ENCODE assay signal across 16 cellular contexts in genomic region chr1:63904826-63905225, GRCh38.
A peak's percentile ranks its signal among the peaks of the same experiment; 100 is the strongest.
DNase-seq lines count a peak whose midpoint lies in the region; ATAC-seq and TF ChIP-seq lines count a peak whose summit lies in the region.
"Had no signal": no experiment of that assay in that cellular context is flagged by ENCODE, and none has a peak within 500 bp of the region (broad histone marks: within the 10 kb centered on the region; RNA-seq: fewer than 3 reads in every experiment).

No MANE protein-coding gene starts in this region.

- H2AFZ ChIP-seq in HCT116 (ENCODE audit: low read depth, low read length, poor library complexity, severe bottlenecking) = no peak overlapping the region

- H3K36me3 ChIP-seq in HCT116 (ENCODE audit: control insufficient read depth in 1 of 2, insufficient read depth in 2 of 2, low read length in 2 of 2) (no peaks in the 10 kb centered on the region), upper lobe of left lung (no peaks in the 10 kb centered on the region)

- no peaks in the 10 kb centered on the region for H3K9me3 Mint-ChIP-seq in mesothelial cell of epicardium
- H3K9me3 Mint-ChIP-seq: CD4-positive, alpha-beta T cell had no signal

- H3K9me3 ChIP-seq in HCT116 (ENCODE audit: control insufficient read depth in 1 of 2, insufficient read depth in 1 of 2, low read depth in 1 of 2, low read length in 2 of 2) (no peaks in the 10 kb centered on the region), upper lobe of left lung (no peaks in the 10 kb centered on the region)

- H3K36me3 Mint-ChIP-seq in mesothelial cell of epicardium = no peaks in the 10 kb centered on the region

- BruUV-seq in HCT116 (replicated peaks; lab: Mats Ljungman, UMichigan) = no TSS peak

- H3K4me1 Mint-ChIP-seq in mesothelial cell of epicardium = peaks cover 58% of the 10 kb centered on the region

- H3K9ac ChIP-seq in HCT116 (ENCODE audit: low read length) = no peak overlapping the region

- ATAC-seq in HCT116 (no peak), HG03175 (IDR thresholded peaks at IDR 0.05; ENCODE audit: unreplicated experiment) (no peak), GM18868 (IDR thresholded peaks at IDR 0.05; ENCODE audit: unreplicated experiment) (no peak), GM21825 (IDR thresholded peaks at IDR 0.05; ENCODE audit: unreplicated experiment) (no peak), upper lobe of left lung (ENCODE audit: low FRiP score in 2 of 2) (no peak)
- ATAC-seq: K562 had no signal

- no peaks in the 10 kb centered on the region for H3K27me3 Mint-ChIP-seq in mesothelial cell of epicardium (ENCODE audit: low read depth)
- H3K27me3 Mint-ChIP-seq: CD4-positive, alpha-beta T cell had no signal

- intact Hi-C loops in HCT116 (cut with micrococcal nuclease) = no loop called here

- TF ChIP-seq RAD21 in HCT116 (IDR thresholded peaks at IDR 0.05; ENCODE audit: low read depth) = peak; percentile 36

- no peak overlapping the region for H3K4me2 ChIP-seq in HCT116 (ENCODE audit: low read length)

- TF ChIP-seq EP300 in upper lobe of left lung (IDR thresholded peaks at IDR 0.05) = no peak

- H3K4me3 ChIP-seq in HCT116 (replicated peaks in 1 of 2; ENCODE audit: low read depth in 1 of 2, low read length in 2 of 2) (no peak overlapping the region), upper lobe of left lung (no peak overlapping the region)
- H3K4me3 ChIP-seq: K562 had no signal

- TF ChIP-seq CTCF in HCT116 (IDR thresholded peaks at IDR 0.05 in 2 of 3, conservative IDR thresholded peaks at IDR 0.05 in 1 of 3; ENCODE audit: borderline replicate concordance in 1 of 3, insufficient read depth in 1 of 3, low read depth in 2 of 3, low read length in 2 of 3) = no peak
- TF ChIP-seq CTCF in mesothelial cell of epicardium (IDR thresholded peaks at IDR 0.05; ENCODE audit: unreplicated experiment) = no peak
- no peak for TF ChIP-seq CTCF in upper lobe of left lung (IDR thresholded peaks at IDR 0.05)

- H3K9me2 ChIP-seq in HCT116 (ENCODE audit: insufficient read depth) = no peaks in the 10 kb centered on the region

- WGBS in upper lobe of left lung, 2 donors = 94 to 100% methylated on average over 2 of the region's 2 CpGs

- no peak overlapping the region for H3K4me3 Mint-ChIP-seq in mesothelial cell of epicardium
- H3K4me3 Mint-ChIP-seq: B cell; CD4-positive, alpha-beta T cell had no signal

- POLR2A ChIA-PET in HCT116 (lab: Charles Lee) = no interaction called here

- CTCF ChIA-PET in HCT116 (lab: Charles Lee) = interaction anchor here (1.3 to 3.9 kb wide), 4 partner anchors 13 to 213 kb away, joined by 3 to 11 read pairs (median 7); no protein-coding TSS in a partner anchor

- no peaks in the 10 kb centered on the region for H3K79me2 ChIP-seq in HCT116 (ENCODE audit: insufficient read depth, low read length)

- H4K20me1 ChIP-seq in HCT116 (ENCODE audit: insufficient read depth) = no peaks in the 10 kb centered on the region

- in situ Hi-C loops in SK-MEL-5 (cut with HindIII; ENCODE audit: low pct_unique_long_range_greater_than_20kb, low sequenced_read_pairs) = no loop called here

- TF ChIP-seq POLR2A in HCT116 (IDR thresholded peaks at IDR 0.05; ENCODE audit: borderline replicate concordance, extremely low read depth, insufficient read depth, insufficient read length) = no peak
- no peak for TF ChIP-seq POLR2A in upper lobe of left lung (IDR thresholded peaks at IDR 0.05)

- RAD21 ChIA-PET in HCT116 (lab: Charles Lee; ENCODE audit: low non-redundant PET in 1 of 2, low total read pairs in 2 of 2, uncharacterized antibody in 2 of 2, unreplicated experiment in 2 of 2) = no interaction called here

- H3K27ac Mint-ChIP-seq in mesothelial cell of epicardium = peak overlapping the region; percentile 6
- H3K27ac Mint-ChIP-seq: B cell; CD4-positive, alpha-beta T cell had no signal

- DNase-seq in D341Med (ENCODE audit: low spot score) (peak; percentile 30), HCT116 (ENCODE audit: low read depth, low spot score) (no peak), SK-MEL-5 (ENCODE audit: low read depth, low spot score) (peak; percentile 26), mesothelial cell of epicardium (ENCODE audit: low spot score in 2 of 2, unreplicated experiment in 2 of 2) (no peak), upper lobe of left lung (no peak)
- DNase-seq: CD4-positive, alpha-beta T cell; H7; NCI-H1436 treated with DMSO at 0.1 percent for 48 hours; NCI-H2081; NCI-H748 treated with DMSO at 0.1 percent for 48 hours; RPMI8226 had no signal

- H3K4me1 ChIP-seq in HCT116 (ENCODE audit: control insufficient read depth in 1 of 2, insufficient read depth in 2 of 2, low read length in 2 of 2) (peaks cover 0 to 12% of the 10 kb centered on the region in 2 experiments; a peak in 1 of 4 replicates), upper lobe of left lung (peaks cover 0 to 8% (median 2%) of the 10 kb centered on the region in 4 donors)

- no peaks in the 10 kb centered on the region for H3K27me3 ChIP-seq in HCT116 (ENCODE audit: insufficient read depth, low read length)
- H3K27me3 ChIP-seq in upper lobe of left lung = no peaks in the 10 kb centered on the region

- no peak overlapping the region for H3K27ac ChIP-seq in HCT116 (ENCODE audit: low read depth, low read length)
- no peak overlapping the region for H3K27ac ChIP-seq in upper lobe of left lung

TF ChIP-seq in HCT116, 20 proteins besides CTCF, POLR2A, EP300 and RAD21:
- TF ChIP-seq SIN3A (IDR thresholded peaks at IDR 0.05; ENCODE audit: low read depth) (no peak), REST (IDR thresholded peaks at IDR 0.05; ENCODE audit: low read depth) (no peak), CEBPB (IDR thresholded peaks at IDR 0.05; ENCODE audit: low read depth) (no peak), SRF (IDR thresholded peaks at IDR 0.05; ENCODE audit: low read depth) (no peak), ZFX (IDR thresholded peaks at IDR 0.05) (no peak), EZH2phosphoT487 (IDR thresholded peaks at IDR 0.05; ENCODE audit: borderline replicate concordance) (no peak), EGR1 (IDR thresholded peaks at IDR 0.05; ENCODE audit: low read depth) (no peak), POLR2AphosphoS5 (IDR thresholded peaks at IDR 0.05; ENCODE audit: low read depth, low read length) (no peak), EZH2 (IDR thresholded peaks at IDR 0.05) (no peak), YY1 (IDR thresholded peaks at IDR 0.05; ENCODE audit: extremely low read depth, insufficient replicate concordance, low read depth, low read length) (no peak), ATF3 (IDR thresholded peaks at IDR 0.05) (no peak), MAX (IDR thresholded peaks at IDR 0.05) (no peak), ZBTB33 (IDR thresholded peaks at IDR 0.05; ENCODE audit: extremely low read depth, insufficient replicate concordance, low read length) (no peak), JUND (IDR thresholded peaks at IDR 0.05) (no peak), TCF7L2 (IDR thresholded peaks at IDR 0.05; ENCODE audit: borderline replicate concordance, extremely low read depth, insufficient read depth, insufficient read length) (no peak), FOSL1 (IDR thresholded peaks at IDR 0.05; ENCODE audit: low read depth) (no peak), SP1 (IDR thresholded peaks at IDR 0.05; ENCODE audit: low read depth) (no peak), ELF1 (IDR thresholded peaks at IDR 0.05; ENCODE audit: borderline replicate concordance, low read depth) (no peak)

Comparison
In these comparisons a context has a peak if more than half of its experiments do, and no peak if none do; other contexts are left out.
1. DNase-seq: peak in D341Med (single experiment) and SK-MEL-5 (single experiment); none in HCT116 (single experiment), mesothelial cell of epicardium (0 of 2) and upper lobe of left lung (0 of 2).